ENCODE assay signal across 9 cellular contexts in the genomic region with DNA sequence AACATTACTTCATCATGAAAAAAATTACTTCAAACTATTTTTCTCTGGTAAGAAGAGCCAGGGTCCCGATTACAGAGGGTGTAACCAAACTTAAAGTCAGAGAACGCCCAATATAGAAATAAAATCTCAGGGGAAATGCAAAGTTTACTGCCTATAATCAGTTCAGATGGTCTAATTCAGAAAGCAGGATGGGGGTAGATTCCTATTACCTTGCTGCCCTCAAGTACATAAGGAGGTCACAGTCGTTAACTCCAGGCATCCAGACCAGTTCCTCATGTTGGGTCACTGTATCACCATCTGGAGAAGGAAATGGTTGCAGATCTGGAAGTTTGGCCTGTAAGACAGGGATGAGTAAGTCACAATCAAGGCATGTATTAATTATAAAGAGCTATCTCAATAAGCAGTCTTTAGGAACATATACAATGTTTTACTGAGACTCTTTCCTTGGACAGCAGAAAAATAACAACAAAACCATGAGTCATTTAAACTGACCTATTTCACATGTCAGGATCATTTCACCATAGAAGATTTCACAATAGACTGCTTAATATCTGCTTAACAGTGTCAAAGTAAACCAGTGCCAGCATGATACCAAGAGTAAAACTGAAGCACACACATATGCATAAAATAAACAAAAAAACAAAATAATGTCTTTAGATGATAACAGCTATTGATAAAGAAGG.
DNase-seq lines count a peak whose midpoint lies in the region; ATAC-seq, FAIRE-seq and TF ChIP-seq lines count a peak whose summit lies in the region.
"Had no signal": no experiment of that assay in that cellular context is flagged by ENCODE, and none has a peak within 500 bp of the region (broad histone marks: within the 10 kb centered on the region; RNA-seq: fewer than 3 reads in every experiment).

No MANE protein-coding gene starts in this region.

- BruUV-seq in MCF 10A (replicated peaks; lab: Mats Ljungman, UMichigan): no TSS peak

- H3K9me3 Mint-ChIP-seq in MCF 10A (ENCODE audit: unreplicated experiment): no peaks in the 10 kb centered on the region

- H3K27me3 Mint-ChIP-seq in MCF 10A (ENCODE audit: insufficient read depth, unreplicated experiment): no peaks in the 10 kb centered on the region

- intact Hi-C loops in MCF 10A (cut with micrococcal nuclease): loop anchor here (1.0 kb wide), 1 partner anchor 43 kb away; no protein-coding TSS in a partner anchor

- TF ChIP-seq RAD21 in A549 (conservative IDR thresholded peaks at IDR 0.05 in 1 of 2, IDR thresholded peaks at IDR 0.05 in 1 of 2) (no peak), liver (IDR thresholded peaks at IDR 0.05) (peak in 1 of 2 donors; percentile 29)

- peaks cover 5 to 14% (median 10%) of the 10 kb centered on the region in 4 donors for H3K36me3 ChIP-seq in liver (ENCODE audit: control insufficient read depth in 4 of 4, insufficient read depth in 3 of 4, low read depth in 1 of 4, low read length in 3 of 4)

- peak overlapping the region; percentile 4 for H3K27ac Mint-ChIP-seq in MCF 10A (ENCODE audit: low read depth, unreplicated experiment)

- H3K4me3 ChIP-seq in A549 (no peak overlapping the region), HL-60 (replicated peaks; ENCODE audit: insufficient read depth, low read length) (no peak overlapping the region), liver (ENCODE audit: low read depth in 1 of 3, low read length in 3 of 3) (no peak overlapping the region)

- H3K27ac ChIP-seq in A549: no peak overlapping the region
- H3K27ac ChIP-seq in HL-60 (replicated peaks): peak overlapping the region; percentile 39
- H3K27ac ChIP-seq in liver (ENCODE audit: low read depth in 1 of 2, low read length in 2 of 2): peak overlapping the region; percentile 66 to 69

- peaks cover 54% of the 10 kb centered on the region for H3K36me3 Mint-ChIP-seq in MCF 10A (ENCODE audit: insufficient read depth, unreplicated experiment)

- FAIRE-seq in A549 (lab: Jason Lieb, UNC): no peak

- H3K4me1 Mint-ChIP-seq in MCF 10A (ENCODE audit: insufficient read depth, unreplicated experiment): peaks cover 9% of the 10 kb centered on the region

- no peak overlapping the region for H3K4me3 Mint-ChIP-seq in MCF 10A (ENCODE audit: unreplicated experiment)

- H3K4me2 ChIP-seq in A549: no peak overlapping the region

- no peak for TF ChIP-seq CTCF in A549 (IDR thresholded peaks at IDR 0.05)
- TF ChIP-seq CTCF in HL-60 (IDR thresholded peaks at IDR 0.05; ENCODE audit: insufficient read depth, low read length): no peak
- TF ChIP-seq CTCF in MCF 10A (IDR thresholded peaks at IDR 0.05; ENCODE audit: unreplicated experiment): no peak
- no peak for TF ChIP-seq CTCF in liver (IDR thresholded peaks at IDR 0.05; ENCODE audit: low read depth, low read length, missing input control)

- TF ChIP-seq POLR2A in A549 (IDR thresholded peaks at IDR 0.05; ENCODE audit: low read length): no peak

- peak; percentile 31 to 74; a peak in 3 of 6 replicates for ATAC-seq in A549
- ATAC-seq in HG03442 (IDR thresholded peaks at IDR 0.05; ENCODE audit: unreplicated experiment): no peak

- CTCF ChIA-PET in A549 (lab: Yijun Ruan, JAX) (no interaction called here), MCF 10A (lab: Yijun Ruan, JAX) (interaction anchor here (0.6 kb wide), 1 partner anchor 28 kb away, joined by 3 read pairs; no protein-coding TSS in a partner anchor)

- DNase-seq in A549 (ENCODE audit: low read depth in 1 of 2, low spot score in 1 of 2) (peak in 1 of 2 experiments; percentile 28), HL-60 (ENCODE audit: low read depth in 1 of 2, low spot score in 1 of 2) (peak; percentile 33 to 72), MCF 10A (ENCODE audit: unreplicated experiment) (peak; percentile 80), inferior parietal cortex (ENCODE audit: extremely low spot score) (no peak), GOT3 (lab: John Stamatoyannopoulos, UW) (no peak), GM19240 (ENCODE audit: insufficient read length, low spot score) (no peak)
- DNase-seq: NCI-H2029 had no signal

- POLR2A ChIA-PET in A549 (lab: Yijun Ruan, JAX): no interaction called here
- POLR2A ChIA-PET in MCF 10A (lab: Yijun Ruan, JAX): interaction anchor here (1.0 to 1.8 kb wide), 10 partner anchors 10 to 536 kb away, joined by 3 to 5 read pairs (median 4); a partner anchor contains a TSS

- H3K9me3 ChIP-seq in A549: no peaks in the 10 kb centered on the region
- no peaks in the 10 kb centered on the region for H3K9me3 ChIP-seq in liver (ENCODE audit: control insufficient read depth in 4 of 4, low read length in 3 of 4)

- no peak for TF ChIP-seq EP300 in A549 (IDR thresholded peaks at IDR 0.05)

- H3K9ac ChIP-seq in liver (ENCODE audit: low read depth in 1 of 2, low read length in 2 of 2): no peak overlapping the region

- WGBS in A549 (ENCODE audit: missing lambda C conversion rate): 68% methylated on average over 3 of the region's 3 CpGs
- 73% methylated on average over 3 of the region's 3 CpGs for WGBS in liver

- peaks cover 29% of the 10 kb centered on the region for H3K4me1 ChIP-seq in A549
- H3K4me1 ChIP-seq in liver (ENCODE audit: control insufficient read depth in 4 of 4, insufficient read depth in 4 of 4, low read length in 3 of 4): peaks cover 2 to 13% (median 7%) of the 10 kb centered on the region in 4 donors

- H3K27me3 ChIP-seq in HL-60 (ENCODE audit: insufficient read depth, poor library complexity, severe bottlenecking): no peaks in the 10 kb centered on the region
- no peaks in the 10 kb centered on the region for H3K27me3 ChIP-seq in liver (ENCODE audit: control insufficient read depth in 4 of 4, insufficient read depth in 4 of 4, low read length in 3 of 4)

TF ChIP-seq in A549, 52 proteins besides CTCF, POLR2A, EP300 and RAD21:
- no peak for TF ChIP-seq ZC3H11A (IDR thresholded peaks at IDR 0.05)
- no peak for TF ChIP-seq NR3C1 (IDR thresholded peaks at IDR 0.05)
- no peak for TF ChIP-seq GATA3 (IDR thresholded peaks at IDR 0.05; ENCODE audit: borderline replicate concordance)
- TF ChIP-seq TFCP2L1 (CRISPR knock-in tag; IDR thresholded peaks at IDR 0.05): no peak
- TF ChIP-seq CEBPB (IDR thresholded peaks at IDR 0.05): peak; percentile 74 to 81; a peak in 3 of 4 replicates
- TF ChIP-seq KDM5A (IDR thresholded peaks at IDR 0.05): no peak
- TF ChIP-seq TP53 (CRISPR knock-in tag; IDR thresholded peaks at IDR 0.05): no peak
- TF ChIP-seq, protein P1, sequence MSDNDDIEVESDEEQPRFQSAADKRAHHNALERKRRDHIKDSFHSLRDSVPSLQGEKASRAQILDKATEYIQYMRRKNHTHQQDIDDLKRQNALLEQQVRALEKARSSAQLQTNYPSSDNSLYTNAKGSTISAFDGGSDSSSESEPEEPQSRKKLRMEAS (IDR thresholded peaks at IDR 0.05): no peak
- no peak for TF ChIP-seq PHF8 (IDR thresholded peaks at IDR 0.05; ENCODE audit: borderline replicate concordance, low read depth)
- TF ChIP-seq, protein P2, sequence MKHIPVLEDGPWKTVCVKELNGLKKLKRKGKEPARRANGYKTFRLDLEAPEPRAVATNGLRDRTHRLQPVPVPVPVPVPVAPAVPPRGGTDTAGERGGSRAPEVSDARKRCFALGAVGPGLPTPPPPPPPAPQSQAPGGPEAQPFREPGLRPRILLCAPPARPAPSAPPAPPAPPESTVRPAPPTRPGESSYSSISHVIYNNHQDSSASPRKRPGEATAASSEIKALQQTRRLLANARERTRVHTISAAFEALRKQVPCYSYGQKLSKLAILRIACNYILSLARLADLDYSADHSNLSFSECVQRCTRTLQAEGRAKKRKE (CRISPR knock-in tag; IDR thresholded peaks at IDR 0.05; ENCODE audit: low read depth): no peak
- no peak for TF ChIP-seq FOSL2 (IDR thresholded peaks at IDR 0.05)
- TF ChIP-seq FOSL2 (CRISPR knock-in tag; IDR thresholded peaks at IDR 0.05): peak; percentile 74
- TF ChIP-seq, protein P3, sequence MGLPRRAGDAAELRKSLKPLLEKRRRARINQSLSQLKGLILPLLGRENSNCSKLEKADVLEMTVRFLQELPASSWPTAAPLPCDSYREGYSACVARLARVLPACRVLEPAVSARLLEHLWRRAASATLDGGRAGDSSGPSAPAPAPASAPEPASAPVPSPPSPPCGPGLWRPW (IDR thresholded peaks at IDR 0.05): peak; percentile 62; the same call in 1 of the 2 replicates

TF ChIP-seq in liver, 16 proteins besides CTCF, POLR2A, EP300 and RAD21 (continues in another document):
- peak; percentile 29 to 54 for TF ChIP-seq RXRA (IDR thresholded peaks at IDR 0.05)
- no peak for TF ChIP-seq TAF1 (conservative IDR thresholded peaks at IDR 0.05)
- TF ChIP-seq SP1 (IDR thresholded peaks at IDR 0.05): peak; percentile 25
- TF ChIP-seq, protein P1 (IDR thresholded peaks at IDR 0.05): no peak
- TF ChIP-seq YY1 (IDR thresholded peaks at IDR 0.05): no peak
- no peak for TF ChIP-seq EGR1 (IDR thresholded peaks at IDR 0.05; ENCODE audit: low read depth in 2 of 2)
- TF ChIP-seq, protein P4, sequence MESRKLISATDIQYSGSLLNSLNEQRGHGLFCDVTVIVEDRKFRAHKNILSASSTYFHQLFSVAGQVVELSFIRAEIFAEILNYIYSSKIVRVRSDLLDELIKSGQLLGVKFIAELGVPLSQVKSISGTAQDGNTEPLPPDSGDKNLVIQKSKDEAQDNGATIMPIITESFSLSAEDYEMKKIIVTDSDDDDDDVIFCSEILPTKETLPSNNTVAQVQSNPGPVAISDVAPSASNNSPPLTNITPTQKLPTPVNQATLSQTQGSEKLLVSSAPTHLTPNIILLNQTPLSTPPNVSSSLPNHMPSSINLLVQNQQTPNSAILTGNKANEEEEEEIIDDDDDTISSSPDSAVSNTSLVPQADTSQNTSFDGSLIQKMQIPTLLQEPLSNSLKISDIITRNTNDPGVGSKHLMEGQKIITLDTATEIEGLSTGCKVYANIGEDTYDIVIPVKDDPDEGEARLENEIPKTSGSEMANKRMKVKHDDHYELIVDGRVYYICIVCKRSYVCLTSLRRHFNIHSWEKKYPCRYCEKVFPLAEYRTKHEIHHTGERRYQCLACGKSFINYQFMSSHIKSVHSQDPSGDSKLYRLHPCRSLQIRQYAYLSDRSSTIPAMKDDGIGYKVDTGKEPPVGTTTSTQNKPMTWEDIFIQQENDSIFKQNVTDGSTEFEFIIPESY (IDR thresholded peaks at IDR 0.05): no peak
- TF ChIP-seq HNF4A (conservative IDR thresholded peaks at IDR 0.05): peak; percentile 46 to 55
- TF ChIP-seq, protein P5, sequence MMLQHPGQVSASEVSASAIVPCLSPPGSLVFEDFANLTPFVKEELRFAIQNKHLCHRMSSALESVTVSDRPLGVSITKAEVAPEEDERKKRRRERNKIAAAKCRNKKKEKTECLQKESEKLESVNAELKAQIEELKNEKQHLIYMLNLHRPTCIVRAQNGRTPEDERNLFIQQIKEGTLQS (IDR thresholded peaks at IDR 0.05): peak; percentile 91
- no peak for TF ChIP-seq FOXA1 (IDR thresholded peaks at IDR 0.05)

Comparison
In these comparisons a context has a peak if more than half of its experiments do, and no peak if none do; other contexts are left out.
1. DNase-seq: peak in HL-60 (2 of 2) and MCF 10A (single experiment); none in inferior parietal cortex (single experiment), GOT3 (single experiment) and GM19240 (single experiment).
2. H3K27ac ChIP-seq: peak in HL-60 (single experiment) and liver (2 of 2); none in A549 (0 of 2).